ENCODE assay signal across 8 cellular contexts in genomic region chr3:148991219-148992026, GRCh38. TPM values are rescaled to one million over a fixed set of nuclear protein-coding genes. Genes with fewer than 3 reads are reported as not detected.
DNase-seq lines count a peak whose midpoint lies in the region; ATAC-seq and TF ChIP-seq lines count a peak whose summit lies in the region.

Gene GYG1 (plus strand): TSS chr3:148991540. CDS start chr3:148991641, 101 bp downstream.

- H3K4me1 Mint-ChIP-seq in activated CD8-positive, alpha-beta T cell treated with anti-CD3 and anti-CD28 coated beads, Interleukin-2, amount 10 ng/mL, durations not matched to agents 7 days and 5 days (ENCODE audit: low read depth) = peaks cover 44% of the 10 kb centered on the region

- 0% methylated on average over 52 to 91 of the region's 91 CpGs for WGBS in lung, 2 donors

- peak within 1 kb of the TSS; percentile 78 for H3K4me3 Mint-ChIP-seq in activated CD8-positive, alpha-beta T cell treated with anti-CD3 and anti-CD28 coated beads, Interleukin-2, amount 10 ng/mL, durations not matched to agents 7 days and 5 days

- no peaks in the 10 kb centered on the region for H3K36me3 ChIP-seq in BJ (ENCODE audit: control insufficient read depth, insufficient read depth, low read length)
- peaks cover 5 to 9% of the 10 kb centered on the region in 2 donors for H3K36me3 ChIP-seq in lung (ENCODE audit: control insufficient read depth in 2 of 2, insufficient read depth in 2 of 2, low read length in 2 of 2)

- DNase-seq in BJ (ENCODE audit: low read depth) (peak; percentile 37), NCI-H748 (lab: John Stamatoyannopoulos, UW; ENCODE audit: unreplicated experiment) (peak; percentile 70), lung (ENCODE audit: low spot score) (peak; percentile 77)
- DNase-seq in activated CD8-positive, alpha-beta T cell treated with anti-CD3 and anti-CD28 coated beads, Interleukin-2, amount 10 ng/mL, durations not matched to agents 7 days and 5 days = peak; percentile 81
- DNase-seq in effector CD4-positive, alpha-beta T cell = peak; percentile 73
- peak; percentile 50 to 66 (median 57) for DNase-seq in stimulated activated CD4-positive, alpha-beta T cell treated with anti-CD3 and anti-CD28 coated beads, TNF-alpha, amount 100 ng/mL, for 48 hours (ENCODE audit: low read depth in 3 of 3)

- H3K27ac Mint-ChIP-seq in activated CD8-positive, alpha-beta T cell treated with anti-CD3 and anti-CD28 coated beads, Interleukin-2, amount 10 ng/mL, durations not matched to agents 7 days and 5 days = peak within 1 kb of the TSS; percentile 86

- CTCF ChIA-PET in BJ (lab: Yijun Ruan, JAX) = interaction anchor here (0.7 to 1.2 kb wide), 4 partner anchors 10 to 17 kb away, joined by 3 to 4 read pairs (median 3); no protein-coding TSS in a partner anchor
- CTCF ChIA-PET in activated CD8-positive, alpha-beta T cell treated with anti-CD3 and anti-CD28 coated beads, Interleukin-2, amount 10 ng/mL, durations not matched to agents 7 days and 5 days (lab: Charles Lee) = interaction anchor here (0.7 to 2.9 kb wide), 11 partner anchors 9 to 888 kb away, joined by 3 to 19 read pairs (median 3); no protein-coding TSS in a partner anchor

- H3K27me3 Mint-ChIP-seq in activated CD8-positive, alpha-beta T cell treated with anti-CD3 and anti-CD28 coated beads, Interleukin-2, amount 10 ng/mL, durations not matched to agents 7 days and 5 days (ENCODE audit: low read depth) = no peaks in the 10 kb centered on the region

- peaks cover 5 to 7% of the 10 kb centered on the region in 2 donors for H3K4me1 ChIP-seq in lung (ENCODE audit: control insufficient read depth in 2 of 2, insufficient read depth in 2 of 2, low read length in 2 of 2)

- no peaks in the 10 kb centered on the region for H3K9me3 Mint-ChIP-seq in activated CD8-positive, alpha-beta T cell treated with anti-CD3 and anti-CD28 coated beads, Interleukin-2, amount 10 ng/mL, durations not matched to agents 7 days and 5 days (ENCODE audit: insufficient read depth)

- POLR2A ChIA-PET in BJ (lab: Charles Lee) = interaction anchor here (0.6 kb wide), 1 partner anchor 347 kb away, joined by 3 read pairs; no protein-coding TSS in a partner anchor
- POLR2A ChIA-PET in activated CD8-positive, alpha-beta T cell treated with anti-CD3 and anti-CD28 coated beads, Interleukin-2, amount 10 ng/mL, durations not matched to agents 7 days and 5 days (lab: Charles Lee) = interaction anchor here (0.8 to 2.6 kb wide), 11 partner anchors 10 to 138 kb away, joined by 3 to 9 read pairs (median 4); partner anchors contain the start of gene HPS3

- H3K27me3 ChIP-seq in BJ (ENCODE audit: control insufficient read depth, insufficient read depth, low read length) (no peaks in the 10 kb centered on the region), lung (ENCODE audit: control insufficient read depth, insufficient read depth) (no peaks in the 10 kb centered on the region)

- no peaks in the 10 kb centered on the region for H3K9me3 ChIP-seq in lung (ENCODE audit: control insufficient read depth in 2 of 2, insufficient read depth in 1 of 2, low read length in 1 of 2)

- ATAC-seq in GM19035 (IDR thresholded peaks at IDR 0.05; ENCODE audit: unreplicated experiment) = peak; percentile 88
- peak; percentile 88 for ATAC-seq in HG03342 (IDR thresholded peaks at IDR 0.05; ENCODE audit: unreplicated experiment)
- ATAC-seq in activated CD8-positive, alpha-beta T cell treated with anti-CD3 and anti-CD28 coated beads, Interleukin-2, amount 10 ng/mL, durations not matched to agents 7 days and 5 days = peak; percentile 93
- peak; percentile 93 for ATAC-seq in lung (ENCODE audit: insufficient read depth, low FRiP score)

- H3K4me3 ChIP-seq in BJ (ENCODE audit: low read depth, low read length) (peak within 1 kb of the TSS; percentile 81), lung (peak within 1 kb of the TSS; percentile 90)

- peaks cover 32% of the 10 kb centered on the region for H3K36me3 Mint-ChIP-seq in activated CD8-positive, alpha-beta T cell treated with anti-CD3 and anti-CD28 coated beads, Interleukin-2, amount 10 ng/mL, durations not matched to agents 7 days and 5 days (ENCODE audit: low read depth)

- TF ChIP-seq CTCF in BJ (IDR thresholded peaks at IDR 0.05; ENCODE audit: insufficient read depth, low read depth, low read length) (peak; percentile 41), lung (IDR thresholded peaks at IDR 0.05; ENCODE audit: control extremely low read depth, extremely low read depth) (peak; percentile 21)

- H3K27ac ChIP-seq in lung (ENCODE audit: low read depth in 1 of 2, low read length in 1 of 2) = peak within 1 kb of the TSS; percentile 99 to 100

RNA-seq across cellular contexts. Expression of gene GYG1, which starts in this region (rescaled TPM):
- polyA plus RNA-seq in BJ (2011; rRNA removed) = 50.4 and 76.7 TPM in 2 replicates
- polyA minus RNA-seq in BJ (2011; rRNA and poly(A)+ RNA removed) = 40.0 and 44.2 TPM in 2 replicates
- total RNA-seq in activated CD8-positive, alpha-beta T cell treated with anti-CD3 and anti-CD28 coated beads, Interleukin-2, amount 10 ng/mL, durations not matched to agents 7 days and 5 days = 10 to 100 TPM; 46.9 to 54.0 TPM
- total RNA-seq in lung = 10 to 100 TPM; 41.8 to 78.7 TPM
- 100 to 1,000 TPM in 1 of 2 donors, 10 to 100 TPM in 1; 23.2 to 115 TPM for polyA plus RNA-seq in lung

Comparison
In these comparisons a context has a peak if more than half of its experiments do, and no peak if none do; other contexts are left out.
1. Peak in every context shown above with its lines: DNase-seq, ATAC-seq, H3K4me3 ChIP-seq and H3K27ac ChIP-seq.